In the genomic region with DNA sequence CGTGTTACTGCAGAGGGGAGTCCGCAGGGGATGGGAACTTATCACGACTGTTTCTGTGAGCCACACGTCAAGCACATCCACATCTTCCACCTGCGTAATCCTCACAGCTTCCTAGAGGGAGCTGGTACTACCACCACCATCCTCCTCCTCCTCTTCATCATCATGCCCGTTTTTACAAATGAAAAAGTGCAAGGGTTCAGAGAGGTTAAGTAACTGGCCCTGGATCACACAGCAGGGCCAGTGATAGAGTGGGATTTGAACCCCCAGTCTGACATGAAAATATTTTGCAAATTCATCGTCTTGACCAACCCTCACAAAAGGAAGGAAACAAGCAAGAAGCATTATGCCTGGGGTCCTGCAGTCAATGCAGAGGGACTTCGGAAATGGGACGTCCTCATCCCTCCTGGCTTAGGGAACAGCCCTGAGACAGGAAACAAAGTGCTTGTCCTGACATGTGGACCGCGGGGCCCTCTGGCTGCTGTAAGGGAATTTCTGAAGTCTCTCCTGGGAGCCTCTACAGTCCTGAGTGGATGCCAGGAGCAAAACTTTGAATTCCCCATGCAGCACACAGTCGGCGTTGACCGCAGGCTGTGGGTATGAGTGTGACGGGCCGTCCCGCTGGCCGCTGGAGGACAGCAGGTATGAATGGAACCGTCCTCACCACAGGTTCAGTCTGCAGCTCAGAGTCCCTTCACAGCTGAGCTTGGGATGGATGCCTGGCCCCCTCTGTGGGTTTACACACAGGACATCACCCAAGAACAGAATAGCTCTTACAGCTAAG, we compare ENCODE assay signal across 23 cellular contexts.
DNase-seq lines count a peak whose midpoint lies in the region; ATAC-seq and TF ChIP-seq lines count a peak whose summit lies in the region.
"Had no signal": no experiment of that assay in that cellular context is flagged by ENCODE, and none has a peak within 500 bp of the region (broad histone marks: within the 10 kb centered on the region; RNA-seq: fewer than 3 reads in every experiment).

No MANE protein-coding gene starts in this region.

- intact Hi-C loops in HCT116 (cut with micrococcal nuclease), result no loop called here

- peak overlapping the region; percentile 96 for H3K27ac Mint-ChIP-seq in type B pancreatic cell
- H3K27ac Mint-ChIP-seq: CD4-positive, CD25-positive, alpha-beta regulatory T cell had no signal

- 0 out of 2 replicates have a peak, but pooled peaks have one; percentile 6 for TF ChIP-seq RAD21 in HCT116 (IDR thresholded peaks at IDR 0.05; ENCODE audit: low read depth)

- H3K4me1 ChIP-seq in HCT116 (ENCODE audit: control insufficient read depth in 1 of 2, insufficient read depth in 2 of 2, low read length in 2 of 2) (no peaks in the 10 kb centered on the region), RWPE2 (ENCODE audit: insufficient read depth, poor library complexity, severe bottlenecking) (no peaks in the 10 kb centered on the region), foreskin keratinocyte (peaks cover 3% of the 10 kb centered on the region)
- H3K4me1 ChIP-seq: BLaER1, HAP-1 had no signal

- no peaks in the 10 kb centered on the region for H3K9me3 ChIP-seq in HCT116 (ENCODE audit: control insufficient read depth in 1 of 2, insufficient read depth in 1 of 2, low read depth in 1 of 2, low read length in 2 of 2)
- no peaks in the 10 kb centered on the region for H3K9me3 ChIP-seq in RWPE2 (ENCODE audit: severe bottlenecking)
- H3K9me3 ChIP-seq: BLaER1, HAP-1 had no signal

- DNase-seq in HCT116 (ENCODE audit: low read depth, low spot score) (no peak), RWPE2 (ENCODE audit: low spot score) (no peak), foreskin keratinocyte (peak; percentile 17 to 48), type B pancreatic cell (ENCODE audit: extremely low spot score, unreplicated experiment) (no peak)
- DNase-seq in NK-92 treated with Interleukin-12 subunit alpha and Interleukin-12 subunit beta, amount 100 ng/mL, for 24 hours (lab: John Stamatoyannopoulos, UW), result no peak
- DNase-seq: CD4-positive, CD25-positive, alpha-beta regulatory T cell; GM23248; Karpas-422; NCI-H1092; NCI-H1436; NCI-H187; NCI-H2171 treated with DMSO at 0.1 percent for 48 hours; NCI-H446; NCI-H524 treated with DMSO at 0.1 percent for 48 hours; NCI-H774; PC-3; RPMI8226; SHP77 had no signal

- H3K9me3 Mint-ChIP-seq in type B pancreatic cell, result no peaks in the 10 kb centered on the region

- peaks cover 6% of the 10 kb centered on the region for H3K4me1 Mint-ChIP-seq in type B pancreatic cell (ENCODE audit: unreplicated experiment)
- H3K4me1 Mint-ChIP-seq: CD4-positive, CD25-positive, alpha-beta regulatory T cell had no signal

- no peak overlapping the region for H3K27ac ChIP-seq in HCT116 (ENCODE audit: low read depth, low read length)
- H3K27ac ChIP-seq in RWPE2 (ENCODE audit: poor library complexity, severe bottlenecking), result no peak overlapping the region
- H3K27ac ChIP-seq in foreskin keratinocyte, result no peak overlapping the region
- H3K27ac ChIP-seq: BLaER1, GM23248, HL-60 had no signal

- no peak for TF ChIP-seq CTCF in HCT116 (IDR thresholded peaks at IDR 0.05 in 2 of 3, conservative IDR thresholded peaks at IDR 0.05 in 1 of 3; ENCODE audit: borderline replicate concordance in 1 of 3, insufficient read depth in 1 of 3, low read depth in 2 of 3, low read length in 2 of 3)
- peak; percentile 13 for TF ChIP-seq CTCF in RWPE2 (IDR thresholded peaks at IDR 0.05; ENCODE audit: poor library complexity, severe bottlenecking)
- peak; percentile 4 for TF ChIP-seq CTCF in foreskin keratinocyte (conservative IDR thresholded peaks at IDR 0.05)
- TF ChIP-seq CTCF in type B pancreatic cell (conservative IDR thresholded peaks at IDR 0.05), result no peak

- POLR2A ChIA-PET in HCT116 (lab: Charles Lee), result no interaction called here

- peaks cover 17% of the 10 kb centered on the region for H3K27me3 Mint-ChIP-seq in type B pancreatic cell
- H3K27me3 Mint-ChIP-seq: CD4-positive, CD25-positive, alpha-beta regulatory T cell had no signal

- BruUV-seq in HCT116 (replicated peaks; lab: Mats Ljungman, UMichigan), result no TSS peak

- RAD21 ChIA-PET in HCT116 (lab: Charles Lee; ENCODE audit: low non-redundant PET in 1 of 2, low total read pairs in 2 of 2, uncharacterized antibody in 2 of 2, unreplicated experiment in 2 of 2), result no interaction called here

- H3K9me2 ChIP-seq in HCT116 (ENCODE audit: insufficient read depth), result no peaks in the 10 kb centered on the region

- H3K4me3 ChIP-seq in HCT116 (replicated peaks in 1 of 2; ENCODE audit: low read depth in 1 of 2, low read length in 2 of 2) (no peak overlapping the region), RWPE2 (ENCODE audit: severe bottlenecking) (no peak overlapping the region)
- H3K4me3 ChIP-seq: BLaER1, GM23248, HAP-1 had no signal

- no peaks in the 10 kb centered on the region for H3K79me2 ChIP-seq in HCT116 (ENCODE audit: insufficient read depth, low read length)

- no peaks in the 10 kb centered on the region for H3K36me3 ChIP-seq in HCT116 (ENCODE audit: control insufficient read depth in 1 of 2, insufficient read depth in 2 of 2, low read length in 2 of 2)
- no peaks in the 10 kb centered on the region for H3K36me3 ChIP-seq in RWPE2 (ENCODE audit: low read depth)
- H3K36me3 ChIP-seq: BLaER1, HAP-1 had no signal

- H4K20me1 ChIP-seq in HCT116 (ENCODE audit: insufficient read depth), result no peaks in the 10 kb centered on the region
- H4K20me1 ChIP-seq: BLaER1 had no signal

- H3K9ac ChIP-seq in HCT116 (ENCODE audit: low read length), result no peak overlapping the region
- H3K9ac ChIP-seq: BLaER1, GM23248 had no signal

- peaks cover 69% of the 10 kb centered on the region for H3K27me3 ChIP-seq in HCT116 (ENCODE audit: insufficient read depth, low read length)
- peaks cover 7% of the 10 kb centered on the region for H3K27me3 ChIP-seq in RWPE2 (ENCODE audit: insufficient read depth, poor library complexity, severe bottlenecking)
- H3K27me3 ChIP-seq in foreskin keratinocyte, result peaks cover 14% of the 10 kb centered on the region

- no peaks in the 10 kb centered on the region for H3K36me3 Mint-ChIP-seq in type B pancreatic cell
- H3K36me3 Mint-ChIP-seq: CD4-positive, CD25-positive, alpha-beta regulatory T cell had no signal

- H2AFZ ChIP-seq in HCT116 (ENCODE audit: low read depth, low read length, poor library complexity, severe bottlenecking), result no peak overlapping the region
- H2AFZ ChIP-seq: GM23248 had no signal

- CTCF ChIA-PET in HCT116 (lab: Charles Lee), result no interaction called here

- ATAC-seq in HCT116 (0 out of 2 replicates have a peak, but pooled peaks have one; percentile 41), RWPE2 (ENCODE audit: low read depth) (peak; percentile 76), foreskin keratinocyte (peak; percentile 55), HG02840 (IDR thresholded peaks at IDR 0.05; ENCODE audit: low FRiP score, unreplicated experiment) (no peak)
- no peak for ATAC-seq in activated CD4-positive, CD25-positive, alpha-beta regulatory T cell treated with anti-CD3 and anti-CD28 coated beads, Interleukin-2, amount 50 U/mL, for 24 hours
- ATAC-seq: PC-3 had no signal

- no peak overlapping the region for H3K4me2 ChIP-seq in HCT116 (ENCODE audit: low read length)
- H3K4me2 ChIP-seq: BLaER1 had no signal

- TF ChIP-seq POLR2A in HCT116 (IDR thresholded peaks at IDR 0.05; ENCODE audit: borderline replicate concordance, extremely low read depth, insufficient read depth, insufficient read length), result no peak

- peak overlapping the region; percentile 67 for H3K4me3 Mint-ChIP-seq in type B pancreatic cell
- H3K4me3 Mint-ChIP-seq: CD4-positive, CD25-positive, alpha-beta regulatory T cell had no signal

TF ChIP-seq in HCT116, 20 proteins besides CTCF, POLR2A, EP300 and RAD21:
- TF ChIP-seq EZH2 (IDR thresholded peaks at IDR 0.05), result no peak
- no peak for TF ChIP-seq FOSL1 (IDR thresholded peaks at IDR 0.05; ENCODE audit: low read depth)
- TF ChIP-seq EZH2phosphoT487 (IDR thresholded peaks at IDR 0.05; ENCODE audit: borderline replicate concordance), result no peak
- TF ChIP-seq, protein P1, sequence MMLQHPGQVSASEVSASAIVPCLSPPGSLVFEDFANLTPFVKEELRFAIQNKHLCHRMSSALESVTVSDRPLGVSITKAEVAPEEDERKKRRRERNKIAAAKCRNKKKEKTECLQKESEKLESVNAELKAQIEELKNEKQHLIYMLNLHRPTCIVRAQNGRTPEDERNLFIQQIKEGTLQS (IDR thresholded peaks at IDR 0.05), result no peak
- TF ChIP-seq SRF (IDR thresholded peaks at IDR 0.05; ENCODE audit: low read depth), result no peak
- TF ChIP-seq, protein P2, sequence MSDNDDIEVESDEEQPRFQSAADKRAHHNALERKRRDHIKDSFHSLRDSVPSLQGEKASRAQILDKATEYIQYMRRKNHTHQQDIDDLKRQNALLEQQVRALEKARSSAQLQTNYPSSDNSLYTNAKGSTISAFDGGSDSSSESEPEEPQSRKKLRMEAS (IDR thresholded peaks at IDR 0.05), result no peak
- TF ChIP-seq CBX3 (IDR thresholded peaks at IDR 0.05; ENCODE audit: low read depth), result no peak
- no peak for TF ChIP-seq TCF7L2 (IDR thresholded peaks at IDR 0.05; ENCODE audit: borderline replicate concordance, extremely low read depth, insufficient read depth, insufficient read length)
- TF ChIP-seq ELF1 (IDR thresholded peaks at IDR 0.05; ENCODE audit: borderline replicate concordance, low read depth), result no peak
- TF ChIP-seq SP1 (IDR thresholded peaks at IDR 0.05; ENCODE audit: low read depth), result no peak
- TF ChIP-seq ZNF274 (IDR thresholded peaks at IDR 0.05; ENCODE audit: low read depth, low read length), result no peak
- TF ChIP-seq JUND (IDR thresholded peaks at IDR 0.05), result no peak
- TF ChIP-seq, protein P3, sequence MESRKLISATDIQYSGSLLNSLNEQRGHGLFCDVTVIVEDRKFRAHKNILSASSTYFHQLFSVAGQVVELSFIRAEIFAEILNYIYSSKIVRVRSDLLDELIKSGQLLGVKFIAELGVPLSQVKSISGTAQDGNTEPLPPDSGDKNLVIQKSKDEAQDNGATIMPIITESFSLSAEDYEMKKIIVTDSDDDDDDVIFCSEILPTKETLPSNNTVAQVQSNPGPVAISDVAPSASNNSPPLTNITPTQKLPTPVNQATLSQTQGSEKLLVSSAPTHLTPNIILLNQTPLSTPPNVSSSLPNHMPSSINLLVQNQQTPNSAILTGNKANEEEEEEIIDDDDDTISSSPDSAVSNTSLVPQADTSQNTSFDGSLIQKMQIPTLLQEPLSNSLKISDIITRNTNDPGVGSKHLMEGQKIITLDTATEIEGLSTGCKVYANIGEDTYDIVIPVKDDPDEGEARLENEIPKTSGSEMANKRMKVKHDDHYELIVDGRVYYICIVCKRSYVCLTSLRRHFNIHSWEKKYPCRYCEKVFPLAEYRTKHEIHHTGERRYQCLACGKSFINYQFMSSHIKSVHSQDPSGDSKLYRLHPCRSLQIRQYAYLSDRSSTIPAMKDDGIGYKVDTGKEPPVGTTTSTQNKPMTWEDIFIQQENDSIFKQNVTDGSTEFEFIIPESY (IDR thresholded peaks at IDR 0.05; ENCODE audit: extremely low read depth, insufficient replicate concordance, low read length), result no peak
- TF ChIP-seq EGR1 (IDR thresholded peaks at IDR 0.05; ENCODE audit: low read depth), result no peak
- no peak for TF ChIP-seq ZFX (IDR thresholded peaks at IDR 0.05)

Comparison
In these comparisons a context has a peak if more than half of its experiments do, and no peak if none do; other contexts are left out.
1. ATAC-seq: peak in HCT116 (single experiment), RWPE2 (single experiment) and foreskin keratinocyte (single experiment); none in activated CD4-positive, CD25-positive, alpha-beta regulatory T cell treated with anti-CD3 and anti-CD28 coated beads, Interleukin-2, amount 50 U/mL, for 24 hours (0 of 2) and HG02840 (single experiment).
2. DNase-seq: peak in foreskin keratinocyte (2 of 2); none in HCT116 (single experiment), RWPE2 (single experiment), type B pancreatic cell (single experiment) and NK-92 treated with Interleukin-12 subunit alpha and Interleukin-12 subunit beta, amount 100 ng/mL, for 24 hours (single experiment).
3. CTCF ChIP-seq: peak in RWPE2 (single experiment) and foreskin keratinocyte (single experiment); none in HCT116 (0 of 3) and type B pancreatic cell (single experiment).